In genomic region chr13:79898202-79898826, GRCh38 we compare ENCODE assay signal across 21 cellular contexts.
"Had no signal": no experiment of that assay in that cellular context is flagged by ENCODE, and none has a peak within 500 bp of the region (broad histone marks: within the 10 kb centered on the region; RNA-seq: fewer than 3 reads in every experiment).

No MANE protein-coding gene starts in this region.

- H3K4me1 ChIP-seq: prostate gland, vagina had no signal

- ATAC-seq: activated CD8-positive, alpha-beta memory T cell treated with anti-CD3 and anti-CD28 coated beads, Interleukin-2, amount 10 ng/mL, durations not matched to agents 7 days and 5 days; activated CD8-positive, alpha-beta T cell treated with anti-CD3 and anti-CD28 coated beads for 36 hours; activated naive CD8-positive, alpha-beta T cell treated with anti-CD3 and anti-CD28 coated beads, Interleukin-2, amount 50 U/mL, for 24 hours; left lobe of liver; natural killer cell; stimulated activated effector memory CD8-positive, alpha-beta T cell treated with anti-CD3 and anti-CD28 coated beads, Interleukin-12 subunit alpha, Interleukin-12 subunit beta, amount 100 ng/mL, for 72 hours; stimulated activated naive CD8-positive, alpha-beta T cell treated with anti-CD3 and anti-CD28 coated beads, Interleukin-15, amount 100 ng/mL, for 72 hours had no signal

- DNase-seq: activated CD4-positive, alpha-beta T cell treated with anti-CD3 and anti-CD28 coated beads, Interleukin-2, amount 10 ng/mL, durations not matched to agents 7 days and 5 days; activated CD4-positive, CD25-positive, alpha-beta regulatory T cell treated with anti-CD3 and anti-CD28 coated beads, Interleukin-2, amount 50 U/mL, for 72 hours; activated CD8-positive, alpha-beta memory T cell treated with anti-CD3 and anti-CD28 coated beads, Interleukin-2, amount 10 ng/mL, durations not matched to agents 7 days and 5 days; activated CD8-positive, alpha-beta T cell treated with anti-CD3 and anti-CD28 coated beads for 36 hours; activated gamma-delta T cell; activated naive CD4-positive, alpha-beta T cell treated with anti-CD3 and anti-CD28 coated beads, Interleukin-2, amount 50 U/mL, for 16 hours; activated naive CD8-positive, alpha-beta T cell treated with anti-CD3 and anti-CD28 coated beads, Interleukin-2, amount 50 U/mL, for 24 hours; effector CD4-positive, alpha-beta T cell; kidney; midbrain; natural killer cell; right cardiac atrium; stimulated activated CD4-positive, alpha-beta T cell treated with anti-CD3 and anti-CD28 coated beads, Interleukin-12 subunit alpha, Interleukin-12 subunit beta, amount 100 ng/mL, for 4 hours; stimulated activated naive CD8-positive, alpha-beta T cell treated with anti-CD3 and anti-CD28 coated beads, Interleukin-15, amount 100 ng/mL, for 72 hours; WERI-Rb-1 had no signal

- H3K27me3 ChIP-seq: vagina had no signal

- H3K4me3 ChIP-seq: prostate gland, vagina had no signal

- H3K27ac ChIP-seq: prostate gland, vagina, WERI-Rb-1 had no signal

- FAIRE-seq: endometrium, kidney, TTC549 had no signal

- H3K36me3 ChIP-seq: prostate gland, vagina, WERI-Rb-1 had no signal

- H3K9me3 ChIP-seq: prostate gland, vagina had no signal
